Comparison of ENCODE assay signal across 8 cellular contexts in the genomic region with DNA sequence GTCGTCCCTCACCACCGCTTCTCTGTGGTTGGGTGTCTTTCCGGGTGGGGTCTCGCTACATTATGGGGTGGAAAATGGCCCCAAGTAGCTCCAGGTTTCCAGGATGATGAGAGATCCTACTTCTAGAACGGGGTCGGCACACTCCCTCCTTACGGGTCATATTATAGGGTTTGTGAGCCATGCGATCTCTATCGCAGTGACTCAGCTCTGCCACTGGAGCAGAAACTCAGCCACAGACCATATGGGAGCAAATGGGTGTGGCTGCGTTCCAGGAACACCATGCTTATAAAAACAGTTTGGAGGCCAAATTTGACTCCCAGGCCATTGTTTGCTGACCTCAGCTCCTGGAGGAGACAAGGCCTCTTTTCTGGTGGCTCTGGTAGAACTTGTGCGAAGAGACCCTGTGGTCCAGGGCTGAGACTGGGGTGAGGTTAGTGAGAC.
A peak's percentile ranks its signal among the peaks of the same experiment; 100 is the strongest.
DNase-seq lines count a peak whose midpoint lies in the region; ATAC-seq and TF ChIP-seq lines count a peak whose summit lies in the region.
"Not testable (repeated sequence)": the region's sequence is repeated elsewhere in the genome, so short reads cannot be mapped to it uniquely, and the experiment has no call there.

No MANE protein-coding gene starts in this region.

- H3K4me1 ChIP-seq in tibial nerve: peaks cover 0 to 26% (median 0%) of the 10 kb centered on the region in 4 donors

- not testable (repeated sequence) for TF ChIP-seq POLR2A in tibial nerve (IDR thresholded peaks at IDR 0.05)

- not testable (repeated sequence) for H3K9me3 Mint-ChIP-seq in naive B cell

- H3K4me1 Mint-ChIP-seq in naive B cell: peaks cover 52 to 85% (median 72%) of the 10 kb centered on the region in 3 donors

- H3K4me3 ChIP-seq in tibial nerve: not testable (repeated sequence)

- peak overlapping the region in 1 of 4 donors; percentile 26 for H3K27ac ChIP-seq in tibial nerve

- peak overlapping the region in 7 of 8 donors; percentile 22 to 76 (median 58) for H3K4me3 Mint-ChIP-seq in naive B cell

- peak; percentile 69 for DNase-seq in DMS 273 treated with DMSO at 0.1 percent for 48 hours (lab: John Stamatoyannopoulos, UW)
- peak; percentile 75 for DNase-seq in HS-5 (ENCODE audit: low read depth)
- DNase-seq in NCI-H2196 treated with DMSO at 0.1 percent for 48 hours (lab: John Stamatoyannopoulos, UW; ENCODE audit: unreplicated experiment): peak; percentile 30
- peak; percentile 75 for DNase-seq in cerebellar cortex (ENCODE audit: low spot score)
- DNase-seq in Right ventricle myocardium superior: peak; percentile 76
- DNase-seq in naive B cell: not testable (repeated sequence)
- DNase-seq in tibial nerve (ENCODE audit: low spot score in 2 of 2): peak; percentile 32 to 47

- not testable (repeated sequence) for H3K27me3 Mint-ChIP-seq in naive B cell

- not testable (repeated sequence) for H3K36me3 Mint-ChIP-seq in naive B cell

- intact Hi-C loops in Right ventricle myocardium superior (cut with DNase I): not testable (repeated sequence)

- WGBS in tibial nerve, 2 donors: 68 to 78% methylated on average over 10 to 11 of the region's 11 CpGs

- TF ChIP-seq EP300 in tibial nerve (IDR thresholded peaks at IDR 0.05): not testable (repeated sequence)

- peak overlapping the region in 5 of 6 donors; percentile 89 to 100 (median 99) for H3K27ac Mint-ChIP-seq in naive B cell

- H3K9me3 ChIP-seq in tibial nerve: not testable (repeated sequence)

- H3K27me3 ChIP-seq in tibial nerve: not testable (repeated sequence)

- ATAC-seq in SK-N-SH treated with all-trans-retinoic acid at 6 μM for 48 hours: peak; percentile 92
- ATAC-seq in Right ventricle myocardium superior (ENCODE audit: poor library complexity): peak; percentile 62
- ATAC-seq in naive B cell (ENCODE audit: low read depth in 2 of 2): not testable (repeated sequence)

- H3K36me3 ChIP-seq in tibial nerve: not testable (repeated sequence)

- TF ChIP-seq CTCF in tibial nerve (IDR thresholded peaks at IDR 0.05): not testable (repeated sequence)
